Comparison of ENCODE assay signal across 28 cellular contexts in genomic region chr1:77802026-77802425, GRCh38.
"Had no signal": no experiment of that assay in that cellular context is flagged by ENCODE, and none has a peak within 500 bp of the region (broad histone marks: within the 10 kb centered on the region; RNA-seq: fewer than 3 reads in every experiment).

No MANE protein-coding gene starts in this region.

- DNase-seq: activated B cell treated with CpG ODN at 0.5 μM for 24 hours; activated CD4-positive, alpha-beta memory T cell treated with anti-CD3 and anti-CD28 coated beads, Interleukin-2, amount 10 ng/mL, durations not matched to agents 7 days and 5 days; activated CD4-positive, alpha-beta T cell treated with anti-CD3 and anti-CD28 coated beads for 1 hour; activated CD4-positive, alpha-beta T cell treated with anti-CD3 and anti-CD28 coated beads, Interleukin-2, amount 50 U/mL, for 1 hour; activated gamma-delta T cell treated with Interleukin-2 at 50 U/mL for 16 hours; activated naive CD4-positive, alpha-beta T cell treated with anti-CD3 and anti-CD28 coated beads, Interleukin-2, amount 10 ng/mL, durations not matched to agents 7 days and 5 days; activated naive CD8-positive, alpha-beta T cell treated with anti-CD3 and anti-CD28 coated beads, Interleukin-2, amount 10 ng/mL, durations not matched to agents 7 days and 5 days; activated T-cell treated with anti-CD3 and anti-CD28 coated beads for 4 hours; activated T-cell treated with anti-CD3 and anti-CD28 coated beads, Interleukin-2, amount 50 U/mL, for 48 hours; amygdala; MG63; MV-4-11; NCI-H1092 treated with DMSO at 0.1 percent for 48 hours; NCI-H1417 treated with DMSO at 0.1 percent for 48 hours; NCI-H1694; NCI-H2029 treated with DMSO at 0.1 percent for 48 hours; NCI-H345; NCI-H510A; NCI-H526 treated with DMSO at 0.1 percent for 48 hours; NCI-H82; Right ventricle myocardium superior; SW 1271 had no signal

- H3K9me3 Mint-ChIP-seq: activated B cell treated with CpG ODN at 0.5 μM for 24 hours; activated CD4-positive, alpha-beta memory T cell treated with anti-CD3 and anti-CD28 coated beads, Interleukin-2, amount 10 ng/mL, durations not matched to agents 7 days and 5 days; activated naive CD4-positive, alpha-beta T cell treated with anti-CD3 and anti-CD28 coated beads, Interleukin-2, amount 10 ng/mL, durations not matched to agents 7 days and 5 days; activated naive CD8-positive, alpha-beta T cell treated with anti-CD3 and anti-CD28 coated beads, Interleukin-2, amount 10 ng/mL, durations not matched to agents 7 days and 5 days; activated T-helper 2 cell treated with anti-CD3 and anti-CD28 coated beads, Interferon-gamma antibody, Interleukin-2, Interleukin-4, amounts not matched to agents 10 μg/mL and 5 μg/mL and 100 μg/mL, durations not matched to agents 14 hours and 24 hours and 36 hours; brain had no signal

- H3K9me3 ChIP-seq: MG63, SJSA1 had no signal

- FAIRE-seq: astrocyte had no signal

- H3K4me3 Mint-ChIP-seq: activated B cell treated with CpG ODN at 0.5 μM for 24 hours; activated CD4-positive, alpha-beta memory T cell treated with anti-CD3 and anti-CD28 coated beads, Interleukin-2, amount 10 ng/mL, durations not matched to agents 7 days and 5 days; activated naive CD4-positive, alpha-beta T cell treated with anti-CD3 and anti-CD28 coated beads, Interleukin-2, amount 10 ng/mL, durations not matched to agents 7 days and 5 days; activated naive CD8-positive, alpha-beta T cell treated with anti-CD3 and anti-CD28 coated beads, Interleukin-2, amount 10 ng/mL, durations not matched to agents 7 days and 5 days; brain had no signal

- H3K9ac ChIP-seq: KMS-11 had no signal

- H3K4me2 ChIP-seq: KMS-11 had no signal

- H3K27ac Mint-ChIP-seq: activated B cell treated with CpG ODN at 0.5 μM for 24 hours; activated CD4-positive, alpha-beta memory T cell treated with anti-CD3 and anti-CD28 coated beads, Interleukin-2, amount 10 ng/mL, durations not matched to agents 7 days and 5 days; activated naive CD4-positive, alpha-beta T cell treated with anti-CD3 and anti-CD28 coated beads, Interleukin-2, amount 10 ng/mL, durations not matched to agents 7 days and 5 days; activated naive CD8-positive, alpha-beta T cell treated with anti-CD3 and anti-CD28 coated beads, Interleukin-2, amount 10 ng/mL, durations not matched to agents 7 days and 5 days; activated T-helper 2 cell treated with anti-CD3 and anti-CD28 coated beads, Interferon-gamma antibody, Interleukin-2, Interleukin-4, amounts not matched to agents 10 μg/mL and 5 μg/mL and 100 μg/mL, durations not matched to agents 14 hours and 24 hours and 36 hours; brain had no signal

- H3K27ac ChIP-seq: KMS-11, RWPE1, SJSA1 had no signal

- H3K27me3 Mint-ChIP-seq: activated B cell treated with CpG ODN at 0.5 μM for 24 hours; activated CD4-positive, alpha-beta memory T cell treated with anti-CD3 and anti-CD28 coated beads, Interleukin-2, amount 10 ng/mL, durations not matched to agents 7 days and 5 days; activated naive CD4-positive, alpha-beta T cell treated with anti-CD3 and anti-CD28 coated beads, Interleukin-2, amount 10 ng/mL, durations not matched to agents 7 days and 5 days; activated naive CD8-positive, alpha-beta T cell treated with anti-CD3 and anti-CD28 coated beads, Interleukin-2, amount 10 ng/mL, durations not matched to agents 7 days and 5 days; brain had no signal

- H3K4me1 ChIP-seq: SJSA1 had no signal

- H3K4me1 Mint-ChIP-seq: activated B cell treated with CpG ODN at 0.5 μM for 24 hours; activated CD4-positive, alpha-beta memory T cell treated with anti-CD3 and anti-CD28 coated beads, Interleukin-2, amount 10 ng/mL, durations not matched to agents 7 days and 5 days had no signal

- H3K27me3 ChIP-seq: MG63, SJSA1 had no signal

- H3K4me3 ChIP-seq: MG63, SJSA1 had no signal
